Comparison of ENCODE assay signal across 7 cellular contexts in genomic region chr15:74695597-74696397, GRCh38. TPM values are rescaled to one million over a fixed set of nuclear protein-coding genes. Genes with fewer than 3 reads are reported as not detected.
DNase-seq lines count a peak whose midpoint lies in the region; ATAC-seq and TF ChIP-seq lines count a peak whose summit lies in the region.

Gene EDC3 (minus strand): TSS chr15:74696024. CDS start chr15:74675124, 20,900 bp downstream.

- H3K27ac ChIP-seq in caudate nucleus (ENCODE audit: low read depth, low read length) (peak within 1 kb of the TSS; percentile 67), spleen (peak within 1 kb of the TSS; percentile 54 to 88 (median 82))

- no peaks in the 10 kb centered on the region for H3K27me3 ChIP-seq in spleen (replicated peaks in 1 of 7)

- DNase-seq in NCI-H2227 (lab: John Stamatoyannopoulos, UW; ENCODE audit: unreplicated experiment) (peak; percentile 90), caudate nucleus (lab: John Stamatoyannopoulos, UW) (peak in 60 of 61 donors; percentile 16 to 90 (median 78)), inferior parietal cortex (ENCODE audit: extremely low spot score) (peak; percentile 94), spleen (peak; percentile 93)
- DNase-seq in activated CD4-positive, CD25-positive, alpha-beta regulatory T cell (lab: John Stamatoyannopoulos, UW) = peak; percentile 72 to 79 (median 76)

- H3K4me1 ChIP-seq in spleen = peaks cover 3 to 40% (median 28%) of the 10 kb centered on the region in 6 donors

- ATAC-seq in GM18505 (IDR thresholded peaks at IDR 0.05; ENCODE audit: unreplicated experiment) (peak; percentile 83), HG03064 (IDR thresholded peaks at IDR 0.05; ENCODE audit: low read depth, unreplicated experiment) (peak; percentile 86)

- peaks cover 0 to 1% (median 0%) of the 10 kb centered on the region in 6 donors for H3K36me3 ChIP-seq in spleen

- H3K4me3 ChIP-seq in spleen = peak within 1 kb of the TSS; percentile 71 to 94 (median 83)

- 0% methylated on average over 39 to 46 of the region's 46 CpGs for WGBS in spleen, 5 donors

- TF ChIP-seq POLR2A in GM18505 (IDR thresholded peaks at IDR 0.05; ENCODE audit: borderline replicate concordance, extremely low read depth, insufficient read depth, insufficient read length) (peak; percentile 78), spleen (IDR thresholded peaks at IDR 0.05) (no peak)

- intact Hi-C loops in spleen (cut with DNase I; ENCODE audit: low total_unique reads) = no loop called here

- H3K9me3 ChIP-seq in spleen = no peaks in the 10 kb centered on the region

- TF ChIP-seq CTCF in spleen (IDR thresholded peaks at IDR 0.05 in 8 of 11, conservative IDR thresholded peaks at IDR 0.05 in 3 of 11) = no peak

RNA-seq across cellular contexts. Expression of gene EDC3, which starts in this region (rescaled TPM):
- 10 to 100 TPM; 14.8 to 32.5 (median 26.3) TPM for total RNA-seq in spleen
- 10 to 100 TPM in 2 of 3 donors, 1 to 10 TPM in 1; 8.3 to 13.4 (median 10.3) TPM for polyA plus RNA-seq in spleen

Comparison
In these comparisons a context has a peak if more than half of its experiments do, and no peak if none do; other contexts are left out.
1. Peak in every context shown above with its lines: DNase-seq, ATAC-seq, H3K4me3 ChIP-seq and H3K27ac ChIP-seq.